ENCODE assay signal across 8 cellular contexts in the genomic region with DNA sequence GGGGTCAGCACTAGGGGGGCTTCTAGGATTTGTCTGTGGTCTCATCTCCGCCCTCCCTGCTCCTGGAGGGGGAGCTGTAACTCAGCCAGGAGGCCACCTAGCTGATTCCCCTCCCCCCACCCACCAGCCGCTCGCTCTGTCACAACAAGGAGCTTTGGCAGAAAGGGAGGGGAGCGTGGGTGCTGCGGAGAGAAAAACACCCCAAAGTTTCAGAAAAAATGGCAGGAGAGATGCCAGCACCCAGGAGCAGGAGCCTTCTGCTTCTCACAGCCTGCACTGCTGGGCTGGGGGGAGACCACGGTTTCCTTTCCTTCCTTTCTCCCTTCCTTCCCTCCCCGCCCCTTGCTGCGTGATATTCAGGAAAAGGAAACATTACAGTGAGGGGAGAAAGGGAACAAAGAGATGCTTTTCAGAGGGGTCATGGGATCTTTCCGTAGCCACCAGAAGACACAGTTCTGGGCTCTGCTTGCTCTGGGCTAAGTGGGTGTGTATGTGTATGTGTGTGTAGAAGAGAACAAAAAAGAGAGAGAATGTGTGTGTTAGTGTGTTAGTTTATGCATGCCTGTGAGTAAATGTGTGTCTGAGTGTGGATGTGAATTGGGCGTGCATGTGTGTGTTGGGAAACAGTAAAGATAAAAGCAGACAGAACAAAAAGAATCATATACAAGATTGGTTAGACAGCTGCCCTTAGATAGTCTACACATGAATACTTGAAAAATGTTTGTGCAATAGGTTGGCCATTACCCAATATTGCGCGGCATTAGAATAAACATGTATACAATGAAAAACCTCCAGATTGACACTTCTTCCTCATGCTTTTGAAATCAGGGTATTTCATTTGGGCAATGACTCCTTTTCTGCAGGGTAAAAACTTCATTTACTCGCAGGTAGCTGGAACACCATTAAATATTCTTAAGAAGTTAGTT. TPM values are rescaled to one million over a fixed set of nuclear protein-coding genes. Genes with fewer than 3 reads are reported as not detected.
DNase-seq lines count a peak whose midpoint lies in the region; ATAC-seq, FAIRE-seq and TF ChIP-seq lines count a peak whose summit lies in the region.

No MANE protein-coding gene starts in this region.

- H4K20me1 ChIP-seq in PC-3 (ENCODE audit: low read length) = no peaks in the 10 kb centered on the region

- no peak overlapping the region for H3K9ac ChIP-seq in SK-N-MC (ENCODE audit: insufficient read length)
- H3K9ac ChIP-seq in PC-3 (ENCODE audit: low read length) = no peak overlapping the region

- no peak for TF ChIP-seq CTCF in fibroblast of villous mesenchyme (IDR thresholded peaks at IDR 0.05; ENCODE audit: insufficient read depth, low read depth, low read length)
- TF ChIP-seq CTCF in pancreas (IDR thresholded peaks at IDR 0.05) = no peak
- no peak for TF ChIP-seq CTCF in PC-3 (conservative IDR thresholded peaks at IDR 0.05; ENCODE audit: low read depth, low read length)

- no peaks in the 10 kb centered on the region for H3K9me2 ChIP-seq in PC-3 (replicated peaks; ENCODE audit: low read length)

- H2AFZ ChIP-seq in PC-3 (ENCODE audit: low read length) = no peak overlapping the region

- intact Hi-C loops in pancreas (cut with DNase I) (no loop called here), PC-3 (cut with micrococcal nuclease) (no loop called here)

- H3K4me3 ChIP-seq in SK-N-MC (no peak overlapping the region), fibroblast of villous mesenchyme (ENCODE audit: low read depth, low read length) (peak overlapping the region; percentile 51), pancreas (peak overlapping the region in 1 of 4 donors; percentile 20), PC-3 (ENCODE audit: low read length) (no peak overlapping the region)

- no peak for FAIRE-seq in pancreas (lab: Jason Lieb, UNC)

- POLR2A ChIA-PET in PC-3 (lab: Charles Lee; ENCODE audit: unreplicated experiment) = no interaction called here

- CTCF ChIA-PET in PC-3 (lab: Charles Lee) = no interaction called here

- BruUV-seq in PC-3 (replicated peaks; lab: Mats Ljungman, UMichigan) = no TSS peak

- no peaks in the 10 kb centered on the region for H3K79me2 ChIP-seq in PC-3 (ENCODE audit: low read length)

- no peaks in the 10 kb centered on the region for H3K4me1 ChIP-seq in pancreas
- H3K4me1 ChIP-seq in PC-3 (ENCODE audit: insufficient read depth, low read length) = peaks cover 13% of the 10 kb centered on the region

- WGBS in pancreas, 2 donors = 36 to 39% methylated on average over 10 to 13 of the region's 13 CpGs

- DNase-seq in GM03348 (ENCODE audit: low spot score) (peak; percentile 36), SK-N-MC (ENCODE audit: low read depth, low spot score) (no peak), fibroblast of villous mesenchyme (ENCODE audit: low read depth) (peak; percentile 43), pancreas (no peak), NCI-H748 (lab: John Stamatoyannopoulos, UW; ENCODE audit: unreplicated experiment) (no peak), PC-3 (no peak), SKM-1 treated with dmso at 0.1 percent for 144 hours (lab: John Stamatoyannopoulos, UW; ENCODE audit: unreplicated experiment) (no peak)

- H3K9me3 ChIP-seq in SK-N-MC (ENCODE audit: low read depth, low read length) (no peaks in the 10 kb centered on the region), pancreas (no peaks in the 10 kb centered on the region), PC-3 (ENCODE audit: low read length) (no peaks in the 10 kb centered on the region)

- H3F3A ChIP-seq in PC-3 (ENCODE audit: low read length, unreplicated experiment) = no peaks in the 10 kb centered on the region

- H3K36me3 ChIP-seq in SK-N-MC (ENCODE audit: insufficient read depth, low read length) (no peaks in the 10 kb centered on the region), pancreas (no peaks in the 10 kb centered on the region), PC-3 (ENCODE audit: low read depth, low read length) (no peaks in the 10 kb centered on the region)

- no peaks in the 10 kb centered on the region for H3K27me3 ChIP-seq in pancreas
- no peaks in the 10 kb centered on the region for H3K27me3 ChIP-seq in PC-3 (ENCODE audit: low read length)

- H3K27ac ChIP-seq in SK-N-MC = peak overlapping the region; percentile 39; the same call in 1 of the 2 replicates
- no peak overlapping the region for H3K27ac ChIP-seq in pancreas
- H3K27ac ChIP-seq in PC-3 (ENCODE audit: low read length) = no peak overlapping the region

- ATAC-seq in pancreas = peak in 3 of 4 donors; percentile 24 to 52 (median 40)
- no peak for ATAC-seq in PC-3
- no peak for ATAC-seq in HG03196 (IDR thresholded peaks at IDR 0.05; ENCODE audit: unreplicated experiment)

- H3K4me2 ChIP-seq in PC-3 (ENCODE audit: low read length) = no peak overlapping the region

RNA-seq across cellular contexts. Expression of a gene that starts 36.4 kb away (rescaled TPM):
- total RNA-seq in fibroblast of villous mesenchyme = 334 and 336 TPM in 2 replicates
- 100 to 1,000 TPM in 2 of 6 donors, 10 to 100 TPM in 4; 60.2 to 177 (median 93.4) TPM for total RNA-seq in pancreas
- 10 to 100 TPM; 33.9 to 76.4 TPM for polyA plus RNA-seq in pancreas
- total RNA-seq in PC-3 (2014; rRNA removed) = 346 and 432 TPM in 2 replicates

Comparison
In these comparisons a context has a peak if more than half of its experiments do, and no peak if none do; other contexts are left out.
1. DNase-seq: peak in GM03348 (single experiment) and fibroblast of villous mesenchyme (single experiment); none in SK-N-MC (single experiment), pancreas (0 of 6), NCI-H748 (single experiment), PC-3 (single experiment) and SKM-1 treated with dmso at 0.1 percent for 144 hours (single experiment).
2. ATAC-seq: peak in pancreas (3 of 4); none in PC-3 (single experiment) and HG03196 (single experiment).